8 cellular contexts compared by ENCODE assay signal in genomic region chr13:97109841-97110492, GRCh38.
DNase-seq lines count a peak whose midpoint lies in the region; ATAC-seq and TF ChIP-seq lines count a peak whose summit lies in the region.

No MANE protein-coding gene starts in this region.

- CTCF ChIA-PET in BJ (lab: Yijun Ruan, JAX), result interaction anchor here (0.5 to 9.6 kb wide), 42 partner anchors 9 to 465 kb away, joined by 3 to 99 read pairs (median 4); partner anchors contain the start of gene MBNL2

- no peaks in the 10 kb centered on the region for H3K9me3 ChIP-seq in liver (ENCODE audit: control insufficient read depth in 4 of 4, low read length in 3 of 4)

- no peak overlapping the region for H3K27ac ChIP-seq in liver (ENCODE audit: low read depth in 1 of 2, low read length in 2 of 2)

- no peak overlapping the region for H3K9ac ChIP-seq in liver (ENCODE audit: low read depth in 1 of 2, low read length in 2 of 2)

- DNase-seq in BJ (ENCODE audit: low read depth) (peak; percentile 49), NCI-H524 (lab: John Stamatoyannopoulos, UW) (peak; percentile 55 to 84), dedifferentiated amniotic fluid mesenchymal stem cell (ENCODE audit: extremely low spot score) (peak; percentile 65)
- peak; percentile 80 for DNase-seq in activated CD4-positive, alpha-beta T cell treated with anti-CD3 and anti-CD28 coated beads, Interleukin-2, amount 50 U/mL, for 1 hour
- peak; percentile 65 to 81 for DNase-seq in stimulated activated CD4-positive, alpha-beta T cell treated with anti-CD3 and anti-CD28 coated beads, Interleukin-4, amount 100 ng/mL, for 4 hours

- H3K36me3 ChIP-seq in BJ (ENCODE audit: control insufficient read depth, insufficient read depth, low read length) (no peaks in the 10 kb centered on the region), liver (ENCODE audit: control insufficient read depth in 4 of 4, insufficient read depth in 3 of 4, low read depth in 1 of 4, low read length in 3 of 4) (no peaks in the 10 kb centered on the region)

- peaks cover 0 to 9% (median 3%) of the 10 kb centered on the region in 4 donors for H3K4me1 ChIP-seq in liver (ENCODE audit: control insufficient read depth in 4 of 4, insufficient read depth in 4 of 4, low read length in 3 of 4)

- WGBS in liver, result 13% methylated on average over 34 of the region's 34 CpGs

- POLR2A ChIA-PET in BJ (lab: Charles Lee), result interaction anchor here (0.7 kb wide), 1 partner anchor 257 kb away, joined by 3 read pairs; no protein-coding TSS in a partner anchor

- peak; percentile 100 for TF ChIP-seq RAD21 in liver (IDR thresholded peaks at IDR 0.05)

- H3K4me3 ChIP-seq in BJ (ENCODE audit: low read depth, low read length) (no peak overlapping the region), liver (ENCODE audit: low read depth in 1 of 3, low read length in 3 of 3) (no peak overlapping the region)

- peak; percentile 87 for TF ChIP-seq CTCF in BJ (IDR thresholded peaks at IDR 0.05; ENCODE audit: insufficient read depth, low read depth, low read length)
- TF ChIP-seq CTCF in liver (IDR thresholded peaks at IDR 0.05; ENCODE audit: low read depth, low read length, missing input control), result peak; percentile 94

- ATAC-seq in GM19324 (IDR thresholded peaks at IDR 0.05; ENCODE audit: low FRiP score, unreplicated experiment) (peak; percentile 94), HG03439 (IDR thresholded peaks at IDR 0.05; ENCODE audit: unreplicated experiment) (peak; percentile 95)

- no peaks in the 10 kb centered on the region for H3K27me3 ChIP-seq in BJ (ENCODE audit: control insufficient read depth, insufficient read depth, low read length)
- H3K27me3 ChIP-seq in liver (ENCODE audit: control insufficient read depth in 4 of 4, insufficient read depth in 4 of 4, low read length in 3 of 4), result no peaks in the 10 kb centered on the region

TF ChIP-seq in liver, 16 proteins besides CTCF, POLR2A, EP300 and RAD21:
- TF ChIP-seq GABPA (IDR thresholded peaks at IDR 0.05 in 1 of 2, conservative IDR thresholded peaks at IDR 0.05 in 1 of 2), result no peak
- peak; percentile 41 for TF ChIP-seq FOXA1 (IDR thresholded peaks at IDR 0.05)
- no peak for TF ChIP-seq TAF1 (conservative IDR thresholded peaks at IDR 0.05)
- TF ChIP-seq YY1 (IDR thresholded peaks at IDR 0.05), result peak; percentile 62
- no peak for TF ChIP-seq REST (IDR thresholded peaks at IDR 0.05)
- peak; percentile 21 to 43 for TF ChIP-seq HNF4A (conservative IDR thresholded peaks at IDR 0.05)
- TF ChIP-seq HNF4G (IDR thresholded peaks at IDR 0.05), result no peak
- TF ChIP-seq RXRA (IDR thresholded peaks at IDR 0.05), result peak in 1 of 2 donors; percentile 38
- peak; percentile 37 for TF ChIP-seq SP1 (IDR thresholded peaks at IDR 0.05)
- TF ChIP-seq ZBTB33 (IDR thresholded peaks at IDR 0.05), result no peak
- no peak for TF ChIP-seq NR2F2 (IDR thresholded peaks at IDR 0.05)
- TF ChIP-seq JUND (IDR thresholded peaks at IDR 0.05), result peak; percentile 60 to 78
- no peak for TF ChIP-seq EGR1 (IDR thresholded peaks at IDR 0.05; ENCODE audit: low read depth in 2 of 2)
- peak; percentile 38 for TF ChIP-seq ATF3 (IDR thresholded peaks at IDR 0.05)
- TF ChIP-seq FOXA2 (IDR thresholded peaks at IDR 0.05), result peak; percentile 23
- TF ChIP-seq MAX (IDR thresholded peaks at IDR 0.05), result peak; percentile 66
